Comparison of ENCODE assay signal across 8 cellular contexts in the genomic region with DNA sequence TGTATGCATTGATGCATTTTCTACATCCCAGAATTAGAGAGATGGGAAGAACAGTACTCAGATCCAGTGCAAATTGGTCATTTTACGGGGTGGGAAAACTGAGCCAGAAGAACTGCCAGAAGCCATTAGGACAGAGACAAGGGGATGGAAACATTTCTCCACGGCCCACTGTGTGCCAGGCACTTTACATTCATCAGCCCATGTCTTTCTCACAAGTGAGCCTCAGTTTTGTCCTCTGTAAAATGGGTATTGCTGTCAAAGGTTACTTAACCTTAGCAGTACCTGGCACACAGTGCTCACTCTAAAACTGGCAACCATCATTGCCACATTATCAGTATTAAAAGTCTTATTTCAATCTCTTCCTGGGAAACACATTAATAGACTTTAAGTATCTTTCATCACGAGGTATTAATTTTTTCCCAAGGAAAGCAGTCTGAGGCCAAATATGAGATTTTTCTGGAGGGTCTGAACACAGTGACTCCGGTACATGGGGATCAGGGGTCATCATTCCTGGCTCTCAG. TPM values are rescaled to one million over a fixed set of nuclear protein-coding genes. Genes with fewer than 3 reads are reported as not detected.
DNase-seq lines count a peak whose midpoint lies in the region; ATAC-seq and TF ChIP-seq lines count a peak whose summit lies in the region.

No MANE protein-coding gene starts in this region.

- H3K4me3 ChIP-seq in GM23248 (peak overlapping the region; percentile 85), fibroblast of villous mesenchyme (ENCODE audit: low read depth, low read length) (peak overlapping the region; percentile 1), prostate gland (peak overlapping the region in 1 of 2 donors; percentile 92)

- CTCF ChIA-PET in WTC11 (lab: Charles Lee) = interaction anchor here (1.4 to 1.7 kb wide), 3 partner anchors 49 to 59 kb away, joined by 8 to 10 read pairs (median 9); no protein-coding TSS in a partner anchor

- peaks cover 54% of the 10 kb centered on the region for H3F3A ChIP-seq in GM23248 (ENCODE audit: insufficient read depth)

- H3K4me2 ChIP-seq in GM23248 (ENCODE audit: unreplicated experiment) = peak overlapping the region; percentile 95

- POLR2A ChIA-PET in WTC11 (lab: Charles Lee) = interaction anchor here (1.0 to 1.2 kb wide), 2 partner anchors 13 to 37 kb away, joined by 3 read pairs; no protein-coding TSS in a partner anchor

- intact Hi-C loops in prostate gland (cut with DNase I) = loop anchor here (5.0 kb wide), 1 partner anchor 34 kb away; no protein-coding TSS in a partner anchor

- H3K79me2 ChIP-seq in GM23248 (ENCODE audit: insufficient read depth) = peaks cover 37% of the 10 kb centered on the region

- no peak for TF ChIP-seq POLR2A in prostate gland (IDR thresholded peaks at IDR 0.05)

- H3K27ac Mint-ChIP-seq in WTC11 = peak overlapping the region; percentile 52

- TF ChIP-seq CTCF in WTC11 (IDR thresholded peaks at IDR 0.05) (no peak), fibroblast of villous mesenchyme (IDR thresholded peaks at IDR 0.05; ENCODE audit: insufficient read depth, low read depth, low read length) (no peak), prostate gland (IDR thresholded peaks at IDR 0.05) (no peak)

- ATAC-seq in WTC11 (no peak), HG03135 (IDR thresholded peaks at IDR 0.05; ENCODE audit: unreplicated experiment) (no peak), GM19324 (IDR thresholded peaks at IDR 0.05; ENCODE audit: low FRiP score, unreplicated experiment) (no peak)

- no peaks in the 10 kb centered on the region for H3K9me3 Mint-ChIP-seq in WTC11

- H4K20me1 ChIP-seq in GM23248 (ENCODE audit: insufficient read depth) = peaks cover 14% of the 10 kb centered on the region

- peak overlapping the region; percentile 99 for H3K9ac ChIP-seq in GM23248

- no peaks in the 10 kb centered on the region for H3K27me3 ChIP-seq in GM23248 (replicated peaks; ENCODE audit: insufficient read depth)
- no peaks in the 10 kb centered on the region for H3K27me3 ChIP-seq in prostate gland (replicated peaks; ENCODE audit: insufficient read depth)

- H3K4me3 Mint-ChIP-seq in WTC11 = peak overlapping the region; percentile 79

- H3K36me3 Mint-ChIP-seq in WTC11 = peaks cover 13% of the 10 kb centered on the region

- H3K27me3 Mint-ChIP-seq in WTC11 (ENCODE audit: low read depth) = peaks cover 10% of the 10 kb centered on the region

- WGBS in GM23248 (ENCODE audit: low coverage in 1 of 2, low lambda C conversion rate in 2 of 2, missing lambda C conversion rate in 2 of 2), 2 experiments = 5 to 6% methylated on average over 4 of the region's 4 CpGs
- 16% methylated on average over 4 of the region's 4 CpGs for WGBS in prostate gland

- in situ Hi-C loops in GM23248 (cut with MboI) = no loop called here

- H3K9me2 ChIP-seq in GM23248 (ENCODE audit: insufficient read depth) = no peaks in the 10 kb centered on the region

- H3K4me1 ChIP-seq in GM23248 (ENCODE audit: insufficient read depth) = peaks cover 5% of the 10 kb centered on the region; the same call in 1 of the 2 replicates
- no peaks in the 10 kb centered on the region for H3K4me1 ChIP-seq in prostate gland (replicated peaks)

- H3K4me1 Mint-ChIP-seq in WTC11 = peaks cover 31% of the 10 kb centered on the region

- no peak overlapping the region for H2AFZ ChIP-seq in GM23248

- H3K27ac ChIP-seq in GM23248 (peak overlapping the region; percentile 100), prostate gland (peak overlapping the region; percentile 98 to 100)

- H3K9me3 ChIP-seq in GM23248 (ENCODE audit: low read depth) = no peaks in the 10 kb centered on the region
- H3K9me3 ChIP-seq in prostate gland = no peaks in the 10 kb centered on the region

- peak; percentile 90 for DNase-seq in GM23248
- DNase-seq in WTC11 (ENCODE audit: low spot score) = no peak
- no peak for DNase-seq in fibroblast of villous mesenchyme (ENCODE audit: low read depth)
- DNase-seq in prostate gland (ENCODE audit: low spot score) = no peak
- no peak for DNase-seq in DMS53 (lab: John Stamatoyannopoulos, UW)
- DNase-seq in SIG-M5 treated with dmso at 0.1 percent for 504 hours (lab: John Stamatoyannopoulos, UW; ENCODE audit: unreplicated experiment) = no peak

- H3K36me3 ChIP-seq in GM23248 (ENCODE audit: low read depth) = peaks cover 30% of the 10 kb centered on the region
- H3K36me3 ChIP-seq in prostate gland = peaks cover 12 to 22% of the 10 kb centered on the region in 2 donors

TF ChIP-seq in WTC11, 78 proteins besides CTCF, POLR2A, EP300 and RAD21:
- TF ChIP-seq NR2C2 (CRISPR knock-in tag; IDR thresholded peaks at IDR 0.05) (no peak), GTF2I (CRISPR knock-in tag; conservative IDR thresholded peaks at IDR 0.05) (peak; percentile 86)
- TF ChIP-seq, protein P1, sequence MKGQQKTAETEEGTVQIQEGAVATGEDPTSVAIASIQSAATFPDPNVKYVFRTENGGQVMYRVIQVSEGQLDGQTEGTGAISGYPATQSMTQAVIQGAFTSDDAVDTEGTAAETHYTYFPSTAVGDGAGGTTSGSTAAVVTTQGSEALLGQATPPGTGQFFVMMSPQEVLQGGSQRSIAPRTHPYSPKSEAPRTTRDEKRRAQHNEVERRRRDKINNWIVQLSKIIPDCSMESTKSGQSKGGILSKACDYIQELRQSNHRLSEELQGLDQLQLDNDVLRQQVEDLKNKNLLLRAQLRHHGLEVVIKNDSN (CRISPR knock-in tag; IDR thresholded peaks at IDR 0.05) = no peak
TF ChIP-seq in WTC11: peak in this region for 1.

RNA-seq across cellular contexts. Expression of a gene that starts 5.2 kb away (rescaled TPM):
- 443 and 459 TPM in 2 replicates for total RNA-seq in GM23248 (2014; rRNA removed; shearing (Covaris generic))
- polyA plus RNA-seq in GM23248 (2016; fragmentation: Nextera tagmentation; extraction: Ambion mirVana) = 264 and 269 TPM in 2 replicates
- total RNA-seq in WTC11 (2021) (9.5 to 12.4 TPM (median 11.0 TPM) in 3 replicates), fibroblast of villous mesenchyme (98.2 and 246 TPM in 2 replicates), prostate gland (100 to 1,000 TPM; 559 to 659 TPM)
